ENCODE assay signal across 8 cellular contexts in genomic region chr1:158180741-158181576, GRCh38. TPM values are rescaled to one million over a fixed set of nuclear protein-coding genes. Genes with fewer than 3 reads are reported as not detected.
A peak's percentile ranks its signal among the peaks of the same experiment; 100 is the strongest.
DNase-seq lines count a peak whose midpoint lies in the region; ATAC-seq, FAIRE-seq and TF ChIP-seq lines count a peak whose summit lies in the region.

Gene CD1D (plus strand): TSS chr1:158180895. CDS start chr1:158181102, 207 bp downstream.

- no peak for FAIRE-seq in HTR-8/SVneo (lab: Jason Lieb, UNC)

- CTCF ChIA-PET in BJ (lab: Yijun Ruan, JAX): interaction anchor here (1.0 kb wide), 1 partner anchor 22 kb away, joined by 4 read pairs; no protein-coding TSS in a partner anchor

- TF ChIP-seq CTCF in BJ (IDR thresholded peaks at IDR 0.05; ENCODE audit: insufficient read depth, low read depth, low read length): no peak
- TF ChIP-seq CTCF in ascending aorta (IDR thresholded peaks at IDR 0.05): no peak

- H3K27ac ChIP-seq in ascending aorta: no peak within 1 kb of the TSS

- H3K4me3 ChIP-seq in BJ (ENCODE audit: low read depth, low read length) (peak within 1 kb of the TSS; percentile 42), ascending aorta (peak within 1 kb of the TSS; percentile 45 to 75), skeletal muscle satellite cell (ENCODE audit: low read length) (peak within 1 kb of the TSS; percentile 67)

- no peak within 1 kb of the TSS for H3K9ac ChIP-seq in skeletal muscle satellite cell (ENCODE audit: low read depth, low read length)

- DNase-seq in BJ (ENCODE audit: low read depth) (no peak), HTR-8/SVneo (ENCODE audit: insufficient read length, low spot score) (peak; percentile 9), ascending aorta (ENCODE audit: low spot score in 2 of 2) (no peak), iPS-NIHi7 (ENCODE audit: extremely low spot score) (peak; percentile 60), HT-29 (ENCODE audit: low spot score) (no peak)

- H3K36me3 ChIP-seq in BJ (ENCODE audit: control insufficient read depth, insufficient read depth, low read length): no peaks in the 10 kb centered on the region
- no peaks in the 10 kb centered on the region for H3K36me3 ChIP-seq in ascending aorta
- no peaks in the 10 kb centered on the region for H3K36me3 ChIP-seq in skeletal muscle satellite cell (ENCODE audit: insufficient read depth, low read length)

- intact Hi-C loops in ascending aorta (cut with DNase I): no loop called here

- H3K27me3 ChIP-seq in BJ (ENCODE audit: control insufficient read depth, insufficient read depth, low read length): peaks cover 39% of the 10 kb centered on the region
- no peaks in the 10 kb centered on the region for H3K27me3 ChIP-seq in ascending aorta
- H3K27me3 ChIP-seq in skeletal muscle satellite cell (ENCODE audit: control insufficient read depth, insufficient read depth, low read length): peaks cover 75% of the 10 kb centered on the region

- H3K9me3 ChIP-seq in ascending aorta (no peaks in the 10 kb centered on the region), skeletal muscle satellite cell (replicated peaks; ENCODE audit: low read length) (no peaks in the 10 kb centered on the region)

- POLR2A ChIA-PET in BJ (lab: Charles Lee): no interaction called here

- ATAC-seq in GM19467 (IDR thresholded peaks at IDR 0.05; ENCODE audit: unreplicated experiment) (no peak), GM21423 (IDR thresholded peaks at IDR 0.05; ENCODE audit: unreplicated experiment) (no peak)

- H3K4me1 ChIP-seq in ascending aorta (peaks cover 0 to 8% of the 10 kb centered on the region in 2 donors), skeletal muscle satellite cell (ENCODE audit: control insufficient read depth, insufficient read depth, low read length) (peaks cover 12% of the 10 kb centered on the region)

- H3K4me2 ChIP-seq in skeletal muscle satellite cell (ENCODE audit: low read length): peak within 1 kb of the TSS; percentile 85

RNA-seq across cellular contexts. Expression of gene CD1D, which starts in this region (rescaled TPM):
- 0.06 and 0.12 TPM in 2 replicates for polyA plus RNA-seq in BJ (2011; rRNA removed)
- polyA minus RNA-seq in BJ (2011; rRNA and poly(A)+ RNA removed): not detected in 2 replicates
- not detected for total RNA-seq in ascending aorta
- 0.22 and 1.0 TPM in 2 replicates for total RNA-seq in skeletal muscle satellite cell (2012; rRNA removed)
- not detected in 2 replicates for total RNA-seq in HT-29 (2014; rRNA removed; shearing (Covaris generic))

Comparison
In these comparisons a context has a peak if more than half of its experiments do, and no peak if none do; other contexts are left out.
1. DNase-seq: peak in HTR-8/SVneo (single experiment) and iPS-NIHi7 (single experiment); none in BJ (single experiment), ascending aorta (0 of 2) and HT-29 (single experiment).
2. Peak in every context shown above with its lines, with median percentiles within 50 percentile points of each other: H3K4me3 ChIP-seq.